ENCODE assay signal across 1 cellular context in the genomic region with DNA sequence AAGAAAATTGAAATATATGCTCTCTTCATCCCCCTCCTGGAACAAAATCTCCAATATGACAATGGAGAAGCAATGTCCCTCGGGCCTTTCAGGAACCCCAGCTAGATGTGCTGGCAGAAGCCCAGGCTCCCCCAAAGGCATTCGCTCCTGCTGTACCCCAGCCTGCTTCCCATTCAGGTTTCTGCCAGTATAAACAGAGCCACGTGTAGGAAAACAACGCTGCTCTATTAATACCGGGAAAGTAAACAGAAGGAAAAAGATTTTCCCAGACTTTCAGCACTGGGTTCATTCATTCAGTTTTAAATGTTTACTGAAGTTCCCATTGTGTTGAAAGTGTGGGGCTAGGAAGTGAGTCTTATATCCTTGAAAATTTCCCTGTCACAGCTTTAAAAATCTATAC.
A peak's percentile ranks its signal among the peaks of the same experiment; 100 is the strongest.
TF ChIP-seq lines count a peak whose summit lies in the region.

No MANE protein-coding gene starts in this region.

TF ChIP-seq in HepG2, 621 proteins besides CTCF, POLR2A, EP300 and RAD21 (continued from another document and continues in another):
- TF ChIP-seq SAP130 (CRISPR knock-in tag; IDR thresholded peaks at IDR 0.05; ENCODE audit: low read depth) (peak; percentile 81), HNRNPK (IDR thresholded peaks at IDR 0.05; ENCODE audit: low read depth, low read length, poor library complexity, severe bottlenecking) (no peak), HHEX (CRISPR knock-in tag; IDR thresholded peaks at IDR 0.05) (peak; percentile 22; the same call in 1 of the 2 replicates), ZSCAN25 (CRISPR knock-in tag; IDR thresholded peaks at IDR 0.05) (no peak), ZNF234 (CRISPR knock-in tag; conservative IDR thresholded peaks at IDR 0.05) (no peak), PRPF4 (IDR thresholded peaks at IDR 0.05; ENCODE audit: low read depth, low read length, poor library complexity, severe bottlenecking) (no peak), MED1 (CRISPR knock-in tag; IDR thresholded peaks at IDR 0.05) (0 out of 2 replicates have a peak, but pooled peaks have one; percentile 16), FOXJ3 (CRISPR knock-in tag; IDR thresholded peaks at IDR 0.05; ENCODE audit: borderline replicate concordance) (peak; percentile 42; the same call in 1 of the 2 replicates), ZNF703 (CRISPR knock-in tag; IDR thresholded peaks at IDR 0.05; ENCODE audit: borderline replicate concordance) (no peak), RXRB (CRISPR knock-in tag; IDR thresholded peaks at IDR 0.05; ENCODE audit: borderline replicate concordance) (peak; percentile 33; the same call in 1 of the 2 replicates), FOXK1 (CRISPR knock-in tag; IDR thresholded peaks at IDR 0.05; ENCODE audit: borderline replicate concordance, low read depth) (peak; percentile 60; the same call in 1 of the 2 replicates), HDAC2 (CRISPR knock-in tag; IDR thresholded peaks at IDR 0.05) (0 out of 2 replicates have a peak, but pooled peaks have one; percentile 39), CAMTA2 (CRISPR knock-in tag; IDR thresholded peaks at IDR 0.05; ENCODE audit: borderline replicate concordance) (no peak), MAFK (conservative IDR thresholded peaks at IDR 0.05 in 1 of 2, IDR thresholded peaks at IDR 0.05 in 1 of 2; ENCODE audit: low read length in 2 of 2) (no peak), SALL1 (CRISPR knock-in tag; IDR thresholded peaks at IDR 0.05) (peak; percentile 50; the same call in 1 of the 2 replicates), MAX (IDR thresholded peaks at IDR 0.05) (peak; percentile 70), FOXP1 (IDR thresholded peaks at IDR 0.05) (no peak), FOXP1 (CRISPR knock-in tag; IDR thresholded peaks at IDR 0.05) (peak; percentile 59; the same call in 1 of the 2 replicates), SOX5 (CRISPR knock-in tag; IDR thresholded peaks at IDR 0.05; ENCODE audit: borderline replicate concordance) (peak; percentile 86), FOXA3 (CRISPR knock-in tag; IDR thresholded peaks at IDR 0.05) (peak; percentile 83), ZNF160 (CRISPR knock-in tag; IDR thresholded peaks at IDR 0.05) (no peak), TGIF2 (CRISPR knock-in tag; IDR thresholded peaks at IDR 0.05) (no peak), MXI1 (IDR thresholded peaks at IDR 0.05; ENCODE audit: borderline replicate concordance, low read depth, low read length) (peak; percentile 43; the same call in 1 of the 3 replicates), FOXO1 (CRISPR knock-in tag; IDR thresholded peaks at IDR 0.05) (no peak; the same call in 1 of the 2 replicates), BHLHE40 (IDR thresholded peaks at IDR 0.05; ENCODE audit: low read length) (peak; percentile 68; the same call in 1 of the 2 replicates), ZKSCAN8 (CRISPR knock-in tag; IDR thresholded peaks at IDR 0.05; ENCODE audit: borderline replicate concordance) (0 out of 2 replicates have a peak, but pooled peaks have one; percentile 19), MTF1 (CRISPR knock-in tag; IDR thresholded peaks at IDR 0.05) (no peak), FOXA1 (IDR thresholded peaks at IDR 0.05) (no peak), FOXA1 (CRISPR knock-in tag; IDR thresholded peaks at IDR 0.05) (peak; percentile 61; the same call in 1 of the 2 replicates), ZBTB26 (CRISPR knock-in tag; IDR thresholded peaks at IDR 0.05; ENCODE audit: borderline replicate concordance) (no peak), ZKSCAN5 (CRISPR knock-in tag; IDR thresholded peaks at IDR 0.05) (no peak), SOX13 (IDR thresholded peaks at IDR 0.05) (no peak), SOX13 (CRISPR knock-in tag; conservative IDR thresholded peaks at IDR 0.05 in 1 of 2, IDR thresholded peaks at IDR 0.05 in 1 of 2) (peak in 1 of 2 experiments; percentile 88; a peak in 2 of 4 replicates), HMG20A (CRISPR knock-in tag; IDR thresholded peaks at IDR 0.05; ENCODE audit: borderline replicate concordance) (peak; percentile 77; the same call in 1 of the 2 replicates), FOXP4 (CRISPR knock-in tag; IDR thresholded peaks at IDR 0.05) (peak; percentile 68), PHF21A (CRISPR knock-in tag; IDR thresholded peaks at IDR 0.05) (0 out of 2 replicates have a peak, but pooled peaks have one; percentile 19), PAWR (CRISPR knock-in tag; IDR thresholded peaks at IDR 0.05; ENCODE audit: borderline replicate concordance) (no peak), ERF (CRISPR knock-in tag; IDR thresholded peaks at IDR 0.05) (0 out of 2 replicates have a peak, but pooled peaks have one; percentile 30), GFI1 (CRISPR knock-in tag; IDR thresholded peaks at IDR 0.05; ENCODE audit: borderline replicate concordance) (0 out of 2 replicates have a peak, but pooled peaks have one; percentile 38)
- TF ChIP-seq, protein P1, sequence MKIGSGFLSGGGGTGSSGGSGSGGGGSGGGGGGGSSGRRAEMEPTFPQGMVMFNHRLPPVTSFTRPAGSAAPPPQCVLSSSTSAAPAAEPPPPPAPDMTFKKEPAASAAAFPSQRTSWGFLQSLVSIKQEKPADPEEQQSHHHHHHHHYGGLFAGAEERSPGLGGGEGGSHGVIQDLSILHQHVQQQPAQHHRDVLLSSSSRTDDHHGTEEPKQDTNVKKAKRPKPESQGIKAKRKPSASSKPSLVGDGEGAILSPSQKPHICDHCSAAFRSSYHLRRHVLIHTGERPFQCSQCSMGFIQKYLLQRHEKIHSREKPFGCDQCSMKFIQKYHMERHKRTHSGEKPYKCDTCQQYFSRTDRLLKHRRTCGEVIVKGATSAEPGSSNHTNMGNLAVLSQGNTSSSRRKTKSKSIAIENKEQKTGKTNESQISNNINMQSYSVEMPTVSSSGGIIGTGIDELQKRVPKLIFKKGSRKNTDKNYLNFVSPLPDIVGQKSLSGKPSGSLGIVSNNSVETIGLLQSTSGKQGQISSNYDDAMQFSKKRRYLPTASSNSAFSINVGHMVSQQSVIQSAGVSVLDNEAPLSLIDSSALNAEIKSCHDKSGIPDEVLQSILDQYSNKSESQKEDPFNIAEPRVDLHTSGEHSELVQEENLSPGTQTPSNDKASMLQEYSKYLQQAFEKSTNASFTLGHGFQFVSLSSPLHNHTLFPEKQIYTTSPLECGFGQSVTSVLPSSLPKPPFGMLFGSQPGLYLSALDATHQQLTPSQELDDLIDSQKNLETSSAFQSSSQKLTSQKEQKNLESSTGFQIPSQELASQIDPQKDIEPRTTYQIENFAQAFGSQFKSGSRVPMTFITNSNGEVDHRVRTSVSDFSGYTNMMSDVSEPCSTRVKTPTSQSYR (CRISPR knock-in tag; IDR thresholded peaks at IDR 0.05; ENCODE audit: borderline replicate concordance) = no peak
- TF ChIP-seq, protein P2, sequence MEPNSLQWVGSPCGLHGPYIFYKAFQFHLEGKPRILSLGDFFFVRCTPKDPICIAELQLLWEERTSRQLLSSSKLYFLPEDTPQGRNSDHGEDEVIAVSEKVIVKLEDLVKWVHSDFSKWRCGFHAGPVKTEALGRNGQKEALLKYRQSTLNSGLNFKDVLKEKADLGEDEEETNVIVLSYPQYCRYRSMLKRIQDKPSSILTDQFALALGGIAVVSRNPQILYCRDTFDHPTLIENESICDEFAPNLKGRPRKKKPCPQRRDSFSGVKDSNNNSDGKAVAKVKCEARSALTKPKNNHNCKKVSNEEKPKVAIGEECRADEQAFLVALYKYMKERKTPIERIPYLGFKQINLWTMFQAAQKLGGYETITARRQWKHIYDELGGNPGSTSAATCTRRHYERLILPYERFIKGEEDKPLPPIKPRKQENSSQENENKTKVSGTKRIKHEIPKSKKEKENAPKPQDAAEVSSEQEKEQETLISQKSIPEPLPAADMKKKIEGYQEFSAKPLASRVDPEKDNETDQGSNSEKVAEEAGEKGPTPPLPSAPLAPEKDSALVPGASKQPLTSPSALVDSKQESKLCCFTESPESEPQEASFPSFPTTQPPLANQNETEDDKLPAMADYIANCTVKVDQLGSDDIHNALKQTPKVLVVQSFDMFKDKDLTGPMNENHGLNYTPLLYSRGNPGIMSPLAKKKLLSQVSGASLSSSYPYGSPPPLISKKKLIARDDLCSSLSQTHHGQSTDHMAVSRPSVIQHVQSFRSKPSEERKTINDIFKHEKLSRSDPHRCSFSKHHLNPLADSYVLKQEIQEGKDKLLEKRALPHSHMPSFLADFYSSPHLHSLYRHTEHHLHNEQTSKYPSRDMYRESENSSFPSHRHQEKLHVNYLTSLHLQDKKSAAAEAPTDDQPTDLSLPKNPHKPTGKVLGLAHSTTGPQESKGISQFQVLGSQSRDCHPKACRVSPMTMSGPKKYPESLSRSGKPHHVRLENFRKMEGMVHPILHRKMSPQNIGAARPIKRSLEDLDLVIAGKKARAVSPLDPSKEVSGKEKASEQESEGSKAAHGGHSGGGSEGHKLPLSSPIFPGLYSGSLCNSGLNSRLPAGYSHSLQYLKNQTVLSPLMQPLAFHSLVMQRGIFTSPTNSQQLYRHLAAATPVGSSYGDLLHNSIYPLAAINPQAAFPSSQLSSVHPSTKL (CRISPR knock-in tag; IDR thresholded peaks at IDR 0.05) = peak; percentile 85
- TF ChIP-seq, protein P3, sequence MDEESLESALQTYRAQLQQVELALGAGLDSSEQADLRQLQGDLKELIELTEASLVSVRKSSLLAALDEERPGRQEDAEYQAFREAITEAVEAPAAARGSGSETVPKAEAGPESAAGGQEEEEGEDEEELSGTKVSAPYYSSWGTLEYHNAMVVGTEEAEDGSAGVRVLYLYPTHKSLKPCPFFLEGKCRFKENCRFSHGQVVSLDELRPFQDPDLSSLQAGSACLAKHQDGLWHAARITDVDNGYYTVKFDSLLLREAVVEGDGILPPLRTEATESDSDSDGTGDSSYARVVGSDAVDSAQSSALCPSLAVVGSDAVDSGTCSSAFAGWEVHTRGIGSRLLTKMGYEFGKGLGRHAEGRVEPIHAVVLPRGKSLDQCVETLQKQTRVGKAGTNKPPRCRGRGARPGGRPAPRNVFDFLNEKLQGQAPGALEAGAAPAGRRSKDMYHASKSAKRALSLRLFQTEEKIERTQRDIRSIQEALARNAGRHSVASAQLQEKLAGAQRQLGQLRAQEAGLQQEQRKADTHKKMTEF (CRISPR knock-in tag; IDR thresholded peaks at IDR 0.05) = peak; percentile 33; the same call in 1 of the 2 replicates
- TF ChIP-seq, protein P4, sequence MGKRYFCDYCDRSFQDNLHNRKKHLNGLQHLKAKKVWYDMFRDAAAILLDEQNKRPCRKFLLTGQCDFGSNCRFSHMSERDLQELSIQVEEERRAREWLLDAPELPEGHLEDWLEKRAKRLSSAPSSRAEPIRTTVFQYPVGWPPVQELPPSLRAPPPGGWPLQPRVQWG (CRISPR knock-in tag; IDR thresholded peaks at IDR 0.05; ENCODE audit: borderline replicate concordance, low read depth) = no peak
- TF ChIP-seq, protein P5, sequence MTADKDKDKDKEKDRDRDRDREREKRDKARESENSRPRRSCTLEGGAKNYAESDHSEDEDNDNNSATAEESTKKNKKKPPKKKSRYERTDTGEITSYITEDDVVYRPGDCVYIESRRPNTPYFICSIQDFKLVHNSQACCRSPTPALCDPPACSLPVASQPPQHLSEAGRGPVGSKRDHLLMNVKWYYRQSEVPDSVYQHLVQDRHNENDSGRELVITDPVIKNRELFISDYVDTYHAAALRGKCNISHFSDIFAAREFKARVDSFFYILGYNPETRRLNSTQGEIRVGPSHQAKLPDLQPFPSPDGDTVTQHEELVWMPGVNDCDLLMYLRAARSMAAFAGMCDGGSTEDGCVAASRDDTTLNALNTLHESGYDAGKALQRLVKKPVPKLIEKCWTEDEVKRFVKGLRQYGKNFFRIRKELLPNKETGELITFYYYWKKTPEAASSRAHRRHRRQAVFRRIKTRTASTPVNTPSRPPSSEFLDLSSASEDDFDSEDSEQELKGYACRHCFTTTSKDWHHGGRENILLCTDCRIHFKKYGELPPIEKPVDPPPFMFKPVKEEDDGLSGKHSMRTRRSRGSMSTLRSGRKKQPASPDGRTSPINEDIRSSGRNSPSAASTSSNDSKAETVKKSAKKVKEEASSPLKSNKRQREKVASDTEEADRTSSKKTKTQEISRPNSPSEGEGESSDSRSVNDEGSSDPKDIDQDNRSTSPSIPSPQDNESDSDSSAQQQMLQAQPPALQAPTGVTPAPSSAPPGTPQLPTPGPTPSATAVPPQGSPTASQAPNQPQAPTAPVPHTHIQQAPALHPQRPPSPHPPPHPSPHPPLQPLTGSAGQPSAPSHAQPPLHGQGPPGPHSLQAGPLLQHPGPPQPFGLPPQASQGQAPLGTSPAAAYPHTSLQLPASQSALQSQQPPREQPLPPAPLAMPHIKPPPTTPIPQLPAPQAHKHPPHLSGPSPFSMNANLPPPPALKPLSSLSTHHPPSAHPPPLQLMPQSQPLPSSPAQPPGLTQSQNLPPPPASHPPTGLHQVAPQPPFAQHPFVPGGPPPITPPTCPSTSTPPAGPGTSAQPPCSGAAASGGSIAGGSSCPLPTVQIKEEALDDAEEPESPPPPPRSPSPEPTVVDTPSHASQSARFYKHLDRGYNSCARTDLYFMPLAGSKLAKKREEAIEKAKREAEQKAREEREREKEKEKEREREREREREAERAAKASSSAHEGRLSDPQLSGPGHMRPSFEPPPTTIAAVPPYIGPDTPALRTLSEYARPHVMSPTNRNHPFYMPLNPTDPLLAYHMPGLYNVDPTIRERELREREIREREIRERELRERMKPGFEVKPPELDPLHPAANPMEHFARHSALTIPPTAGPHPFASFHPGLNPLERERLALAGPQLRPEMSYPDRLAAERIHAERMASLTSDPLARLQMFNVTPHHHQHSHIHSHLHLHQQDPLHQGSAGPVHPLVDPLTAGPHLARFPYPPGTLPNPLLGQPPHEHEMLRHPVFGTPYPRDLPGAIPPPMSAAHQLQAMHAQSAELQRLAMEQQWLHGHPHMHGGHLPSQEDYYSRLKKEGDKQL (CRISPR knock-in tag; IDR thresholded peaks at IDR 0.05; ENCODE audit: low read depth) = peak; percentile 63; the same call in 1 of the 2 replicates
